9 cellular contexts compared by ENCODE assay signal in the genomic region with DNA sequence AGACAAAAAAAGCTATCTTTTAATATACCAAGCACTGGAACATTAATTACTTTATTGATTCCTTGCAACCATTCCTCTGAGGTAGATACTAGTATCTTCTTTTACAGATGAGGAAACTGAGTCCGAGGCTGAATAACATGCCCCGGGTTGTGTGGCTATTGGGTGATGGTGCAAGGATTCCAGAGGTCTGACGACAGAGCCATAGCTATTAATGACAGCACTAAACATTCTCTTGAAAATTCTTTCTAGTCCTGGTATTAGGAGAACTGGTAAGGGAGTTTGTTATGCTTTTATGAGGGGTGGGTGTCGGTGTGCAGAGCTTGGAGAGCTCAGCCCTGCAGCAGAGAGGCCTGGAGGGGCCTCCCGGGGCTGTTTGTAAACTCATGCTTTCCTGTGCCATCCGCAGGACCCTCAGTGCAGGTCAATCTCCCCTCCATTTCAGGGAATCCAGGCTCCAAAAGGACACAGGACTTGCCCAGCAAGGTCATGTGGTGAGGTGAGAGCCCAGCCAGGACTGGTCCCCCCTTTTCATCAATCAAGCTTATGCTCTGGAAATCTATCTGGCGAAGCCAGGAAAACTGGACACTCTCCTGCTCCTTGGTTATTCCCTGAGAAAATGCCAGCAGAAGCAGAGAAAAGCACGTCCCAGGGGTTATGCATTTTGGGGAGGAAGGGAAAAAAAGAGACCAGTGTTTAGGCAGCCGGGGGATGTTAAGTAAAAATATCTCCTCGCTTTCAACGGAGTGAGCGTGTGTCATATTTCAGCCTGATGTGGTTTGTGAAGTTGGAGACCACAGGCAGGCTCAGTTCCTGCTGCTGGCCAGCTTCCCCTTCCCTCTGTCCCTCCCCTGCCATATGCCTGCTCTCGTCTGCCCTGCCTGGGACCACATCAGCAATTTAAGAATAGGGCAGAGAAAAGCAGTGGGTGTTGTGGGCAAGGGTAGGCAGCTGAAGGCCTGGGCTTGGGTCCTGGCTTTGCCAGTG. TPM values are rescaled to one million over a fixed set of nuclear protein-coding genes. Genes with fewer than 3 reads are reported as not detected.
A peak's percentile ranks its signal among the peaks of the same experiment; 100 is the strongest.
DNase-seq lines count a peak whose midpoint lies in the region; ATAC-seq and TF ChIP-seq lines count a peak whose summit lies in the region.
"Had no signal": no experiment of that assay in that cellular context is flagged by ENCODE, and none has a peak within 500 bp of the region (broad histone marks: within the 10 kb centered on the region; RNA-seq: fewer than 3 reads in every experiment).

No MANE protein-coding gene starts in this region.

- no peak overlapping the region for H4K5ac ChIP-seq in H9 (ENCODE audit: insufficient read length, low read depth, low read length)

- H2BK5ac ChIP-seq in H9 (ENCODE audit: insufficient read length, low read length): no peak overlapping the region

- H3K4me3 ChIP-seq in left lung: peak overlapping the region in 1 of 2 donors; percentile 4
- peak overlapping the region; percentile 12 for H3K4me3 ChIP-seq in suprapubic skin

- H4K20me1 ChIP-seq in H9 (ENCODE audit: control insufficient read depth, insufficient read depth, insufficient read length): no peaks in the 10 kb centered on the region

- no peaks in the 10 kb centered on the region for H3K9me3 Mint-ChIP-seq in activated T-helper 1 cell treated with anti-CD3 and anti-CD28 coated beads, Interleukin-12 subunit alpha, Interleukin-12 subunit beta, Interleukin-2, Interleukin-4 antibody, amounts not matched to agents 30 ng/mL and 10 ng/mL and 1 ng/mL, durations not matched to agents 14 hours and 24 hours and 36 hours
- H3K9me3 Mint-ChIP-seq in H9: no peaks in the 10 kb centered on the region
- H3K9me3 Mint-ChIP-seq: stimulated activated naive CD8-positive, alpha-beta T cell treated with anti-CD3 and anti-CD28 coated beads, Interleukin-15, Interleukin-2, amounts not matched to agents 100 ng/mL and 50 ng/mL, for 24 hours had no signal

- H3K79me2 ChIP-seq in H9 (ENCODE audit: insufficient read depth, low read length): no peaks in the 10 kb centered on the region

- no peak overlapping the region for H3K18ac ChIP-seq in H9 (ENCODE audit: insufficient read length, low read depth, low read length)

- no peak overlapping the region for H2BK20ac ChIP-seq in H9 (ENCODE audit: low read depth, low read length, poor library complexity, severe bottlenecking)

- H3K27ac ChIP-seq in left lung (peak overlapping the region; percentile 74 to 85), suprapubic skin (peak overlapping the region; percentile 91), H9 (ENCODE audit: insufficient read length, low read depth, low read length) (no peak overlapping the region)

- peaks cover 20% of the 10 kb centered on the region for H3K4me1 Mint-ChIP-seq in activated T-helper 1 cell treated with anti-CD3 and anti-CD28 coated beads, Interleukin-12 subunit alpha, Interleukin-12 subunit beta, Interleukin-2, Interleukin-4 antibody, amounts not matched to agents 30 ng/mL and 10 ng/mL and 1 ng/mL, durations not matched to agents 14 hours and 24 hours and 36 hours (ENCODE audit: low read depth)
- peaks cover 25 to 38% of the 10 kb centered on the region in 2 experiments for H3K4me1 Mint-ChIP-seq in H9

- no peak overlapping the region for H3T11ph ChIP-seq in H9 (ENCODE audit: low read length)

- no peak overlapping the region for H3K4me2 ChIP-seq in H9 (ENCODE audit: insufficient read depth, insufficient read length, low read length)

- DNase-seq in KBM-7 (peak; percentile 93), astrocyte of the hippocampus (ENCODE audit: low read depth, low spot score) (peak; percentile 77), left lung (peak in 1 of 2 donors; percentile 75), suprapubic skin (ENCODE audit: low spot score in 2 of 2) (peak in 1 of 2 donors; percentile 49), GM13976 (ENCODE audit: low spot score) (no peak), H9 (no peak)
- no peak for DNase-seq in activated T-helper 1 cell treated with anti-CD3 and anti-CD28 coated beads, Interleukin-12 subunit alpha, Interleukin-12 subunit beta, Interleukin-2, Interleukin-4 antibody, amounts not matched to agents 30 ng/mL and 10 ng/mL and 1 ng/mL, durations not matched to agents 14 hours and 24 hours and 36 hours (ENCODE audit: low spot score)
- DNase-seq in activated T-cell treated with anti-CD3 and anti-CD28 coated beads, Interleukin-2, amount 50 U/mL, for 1 hour: no peak

- H3K9ac ChIP-seq in H9 (ENCODE audit: extremely low read depth, insufficient read length, low read length): no peak overlapping the region

- no peak overlapping the region; the same call in 1 of the 2 replicates for H3K14ac ChIP-seq in H9 (ENCODE audit: insufficient read depth, low read length)

- H3K23ac ChIP-seq in H9 (ENCODE audit: insufficient read length, low read depth, low read length): no peak overlapping the region

- no peaks in the 10 kb centered on the region for H3K79me1 ChIP-seq in H9 (ENCODE audit: insufficient read depth, low read depth, low read length, poor library complexity, severe bottlenecking)

- H3K27me3 Mint-ChIP-seq in activated T-helper 1 cell treated with anti-CD3 and anti-CD28 coated beads, Interleukin-12 subunit alpha, Interleukin-12 subunit beta, Interleukin-2, Interleukin-4 antibody, amounts not matched to agents 30 ng/mL and 10 ng/mL and 1 ng/mL, durations not matched to agents 14 hours and 24 hours and 36 hours (ENCODE audit: insufficient read depth): peaks cover 38% of the 10 kb centered on the region
- peaks cover 88% of the 10 kb centered on the region for H3K27me3 Mint-ChIP-seq in H9 (ENCODE audit: low read depth)

- H3K36me3 Mint-ChIP-seq in activated T-helper 1 cell treated with anti-CD3 and anti-CD28 coated beads, Interleukin-12 subunit alpha, Interleukin-12 subunit beta, Interleukin-2, Interleukin-4 antibody, amounts not matched to agents 30 ng/mL and 10 ng/mL and 1 ng/mL, durations not matched to agents 14 hours and 24 hours and 36 hours (ENCODE audit: low read depth): peaks cover 3% of the 10 kb centered on the region
- peaks cover 0 to 2% (median 0%) of the 10 kb centered on the region in 3 experiments; a peak in 1 of 7 replicates for H3K36me3 Mint-ChIP-seq in H9 (ENCODE audit: insufficient read depth in 1 of 3, low read depth in 3 of 3)

- WGBS in suprapubic skin: 39% methylated on average over 13 of the region's 13 CpGs
- WGBS in H9 (ENCODE audit: extremely low coverage, insufficient read length, low lambda C conversion rate): no CpG with 5 or more reads among the region's 13 CpGs

- no peak overlapping the region for H2BK12ac ChIP-seq in H9 (ENCODE audit: insufficient read length, low read depth, low read length)

- intact Hi-C loops in left lung (cut with DNase I): no loop called here
- intact Hi-C loops in activated T-helper 1 cell treated with anti-CD3 and anti-CD28 coated beads, Interleukin-12 subunit alpha, Interleukin-12 subunit beta, Interleukin-2, Interleukin-4 antibody, amounts not matched to agents 30 ng/mL and 10 ng/mL and 1 ng/mL, durations not matched to agents 14 hours and 24 hours and 36 hours (cut with micrococcal nuclease): no loop called here

- peak; percentile 28 for ATAC-seq in left lung

- H2BK15ac ChIP-seq in H9 (ENCODE audit: low read depth, low read length): no peak overlapping the region

- no peak overlapping the region for H3K4me3 Mint-ChIP-seq in activated T-helper 1 cell treated with anti-CD3 and anti-CD28 coated beads, Interleukin-12 subunit alpha, Interleukin-12 subunit beta, Interleukin-2, Interleukin-4 antibody, amounts not matched to agents 30 ng/mL and 10 ng/mL and 1 ng/mL, durations not matched to agents 14 hours and 24 hours and 36 hours
- H3K4me3 Mint-ChIP-seq in H9: no peak overlapping the region
- H3K4me3 Mint-ChIP-seq: stimulated activated naive CD8-positive, alpha-beta T cell treated with anti-CD3 and anti-CD28 coated beads, Interleukin-15, Interleukin-2, amounts not matched to agents 100 ng/mL and 50 ng/mL, for 24 hours had no signal

- TF ChIP-seq EP300 in suprapubic skin (IDR thresholded peaks at IDR 0.05): no peak

- H3K56ac ChIP-seq in H9 (ENCODE audit: insufficient read length, low read depth, low read length): no peak overlapping the region

- H2AK5ac ChIP-seq in H9 (ENCODE audit: insufficient read length, low read length): no peak overlapping the region

- H2AFZ ChIP-seq in H9 (ENCODE audit: low read length): no peak overlapping the region

- H2BK120ac ChIP-seq in H9 (ENCODE audit: low read depth, low read length, poor library complexity, severe bottlenecking): no peak overlapping the region

- TF ChIP-seq POLR2A in suprapubic skin (IDR thresholded peaks at IDR 0.05): no peak

- in situ Hi-C loops in KBM-7 (cut with MboI; ENCODE audit: low pct_unique_long_range_greater_than_20kb, low sequenced_read_pairs): no loop called here
- in situ Hi-C loops in GM13976 (cut with MboI; ENCODE audit: low sequenced_read_pairs, unreplicated experiment): no loop called here

- H3K4ac ChIP-seq in H9 (ENCODE audit: low read depth, low read length): no peak overlapping the region

- no peaks in the 10 kb centered on the region for H3K27me3 ChIP-seq in left lung
- no peaks in the 10 kb centered on the region for H3K27me3 ChIP-seq in suprapubic skin
- peaks cover 15% of the 10 kb centered on the region; the same call in 1 of the 2 replicates for H3K27me3 ChIP-seq in H9 (ENCODE audit: insufficient read depth, low read length)

- no peak overlapping the region for H4K8ac ChIP-seq in H9 (replicated peaks; ENCODE audit: insufficient read length, low read depth, low read length)

- no peak for TF ChIP-seq CTCF in left lung (IDR thresholded peaks at IDR 0.05)
- TF ChIP-seq CTCF in suprapubic skin (IDR thresholded peaks at IDR 0.05): no peak
- no peak for TF ChIP-seq CTCF in GM13976 (IDR thresholded peaks at IDR 0.05; ENCODE audit: borderline replicate concordance, control extremely low read depth, extremely low read depth, insufficient read depth, missing control alignments)
- TF ChIP-seq CTCF in H9 (conservative IDR thresholded peaks at IDR 0.05): no peak

- H3K27ac Mint-ChIP-seq in activated T-helper 1 cell treated with anti-CD3 and anti-CD28 coated beads, Interleukin-12 subunit alpha, Interleukin-12 subunit beta, Interleukin-2, Interleukin-4 antibody, amounts not matched to agents 30 ng/mL and 10 ng/mL and 1 ng/mL, durations not matched to agents 14 hours and 24 hours and 36 hours: no peak overlapping the region
- H3K27ac Mint-ChIP-seq in H9: no peak overlapping the region; a peak in 1 of 7 replicates
- H3K27ac Mint-ChIP-seq: stimulated activated naive CD8-positive, alpha-beta T cell treated with anti-CD3 and anti-CD28 coated beads, Interleukin-15, Interleukin-2, amounts not matched to agents 100 ng/mL and 50 ng/mL, for 24 hours had no signal

- H3K4me1 ChIP-seq in left lung: peaks cover 27 to 63% of the 10 kb centered on the region in 2 donors
- H3K4me1 ChIP-seq in suprapubic skin: peaks cover 86% of the 10 kb centered on the region
- H3K4me1 ChIP-seq in H9 (ENCODE audit: insufficient read depth, low read length): peaks cover 4% of the 10 kb centered on the region; the same call in 1 of the 2 replicates

- no peaks in the 10 kb centered on the region for H3K36me3 ChIP-seq in left lung
- H3K36me3 ChIP-seq in suprapubic skin: no peaks in the 10 kb centered on the region

- H4K91ac ChIP-seq in H9 (ENCODE audit: insufficient read length, low read depth, low read length): no peak overlapping the region

- peaks cover 19% of the 10 kb centered on the region for H3K23me2 ChIP-seq in H9 (ENCODE audit: insufficient read length, low read depth, low read length, poor library complexity, severe bottlenecking)

- H3K9me3 ChIP-seq in left lung: no peaks in the 10 kb centered on the region
- H3K9me3 ChIP-seq in suprapubic skin: no peaks in the 10 kb centered on the region
- H3K9me3 ChIP-seq in H9 (ENCODE audit: control insufficient read depth, low read depth, low read length): no peaks in the 10 kb centered on the region

RNA-seq across cellular contexts. Expression of a gene that starts 3.7 kb away (rescaled TPM):
- total RNA-seq in left lung: 100 to 1,000 TPM; 395 to 485 TPM
- total RNA-seq in suprapubic skin: 100 to 1,000 TPM; 681 to 944 (median 771) TPM
- total RNA-seq in activated T-helper 1 cell treated with anti-CD3 and anti-CD28 coated beads, Interleukin-12 subunit alpha, Interleukin-12 subunit beta, Interleukin-2, Interleukin-4 antibody, amounts not matched to agents 30 ng/mL and 10 ng/mL and 1 ng/mL, durations not matched to agents 14 hours and 24 hours and 36 hours: 1.5 and 2.5 TPM in 2 replicates
- 12.9 and 14.9 TPM in 2 replicates for total RNA-seq in H9 (2021)

Comparison
In these comparisons a context has a peak if more than half of its experiments do, and no peak if none do; other contexts are left out.
1. DNase-seq: peak in KBM-7 (single experiment) and astrocyte of the hippocampus (single experiment); none in GM13976 (single experiment), activated T-helper 1 cell treated with anti-CD3 and anti-CD28 coated beads, Interleukin-12 subunit alpha, Interleukin-12 subunit beta, Interleukin-2, Interleukin-4 antibody, amounts not matched to agents 30 ng/mL and 10 ng/mL and 1 ng/mL, durations not matched to agents 14 hours and 24 hours and 36 hours (single experiment), H9 (single experiment) and activated T-cell treated with anti-CD3 and anti-CD28 coated beads, Interleukin-2, amount 50 U/mL, for 1 hour (single experiment).
2. RNA of a gene that starts 3.7 kb away (total RNA-seq): 681 to 944 TPM in suprapubic skin and 395 to 485 TPM in left lung; 12.9 to 14.9 TPM in H9 and 1.5 to 2.5 TPM in activated T-helper 1 cell treated with anti-CD3 and anti-CD28 coated beads, Interleukin-12 subunit alpha, Interleukin-12 subunit beta, Interleukin-2, Interleukin-4 antibody, amounts not matched to agents 30 ng/mL and 10 ng/mL and 1 ng/mL, durations not matched to agents 14 hours and 24 hours and 36 hours; every median in the first group is over 10 times any median in the second.